Comparison of ENCODE assay signal across 9 cellular contexts in genomic region chr12:118034429-118035193, GRCh38. TPM values are rescaled to one million over a fixed set of nuclear protein-coding genes. Genes with fewer than 3 reads are reported as not detected.
DNase-seq lines count a peak whose midpoint lies in the region; ATAC-seq and TF ChIP-seq lines count a peak whose summit lies in the region.
"Had no signal": no experiment of that assay in that cellular context is flagged by ENCODE, and none has a peak within 500 bp of the region (broad histone marks: within the 10 kb centered on the region; RNA-seq: fewer than 3 reads in every experiment).

No MANE protein-coding gene starts in this region.

- H2AFZ ChIP-seq in parathyroid adenoma = no peak overlapping the region

- no peak for ATAC-seq in GM18505 (IDR thresholded peaks at IDR 0.05; ENCODE audit: unreplicated experiment)
- ATAC-seq in HG03108 (IDR thresholded peaks at IDR 0.05; ENCODE audit: unreplicated experiment) = no peak

- DNase-seq in AG08395 (ENCODE audit: low spot score) (peak; percentile 69), SJSA1 (ENCODE audit: low read depth in 1 of 2, low spot score in 2 of 2) (peak; percentile 44 to 51), epithelial cell of prostate (ENCODE audit: low read depth, low spot score) (no peak), OCI-M2 (lab: John Stamatoyannopoulos, UW; ENCODE audit: unreplicated experiment) (no peak)
- DNase-seq in activated CD4-positive, alpha-beta T cell treated with anti-CD3 and anti-CD28 coated beads for 1 hour = no peak

- H3K27me3 ChIP-seq in SJSA1 (replicated peaks) (no peaks in the 10 kb centered on the region), parathyroid adenoma (ENCODE audit: control insufficient read depth, insufficient read depth, low read length) (no peaks in the 10 kb centered on the region)

- H3K4me3 ChIP-seq in SJSA1 (no peak overlapping the region), parathyroid adenoma (ENCODE audit: low read depth, low read length) (no peak overlapping the region)
- H3K4me3 ChIP-seq: HAP-1 had no signal

- no peaks in the 10 kb centered on the region for H3K79me2 ChIP-seq in parathyroid adenoma

- no peak overlapping the region for H3K9ac ChIP-seq in parathyroid adenoma

- TF ChIP-seq CTCF in parathyroid adenoma (IDR thresholded peaks at IDR 0.05) = peak; percentile 33

- peak; percentile 30 for TF ChIP-seq POLR2A in GM18505 (IDR thresholded peaks at IDR 0.05; ENCODE audit: borderline replicate concordance, extremely low read depth, insufficient read depth, insufficient read length)

- H3K4me1 ChIP-seq in SJSA1 (replicated peaks) (peaks cover 17% of the 10 kb centered on the region), parathyroid adenoma (no peaks in the 10 kb centered on the region)
- H3K4me1 ChIP-seq: HAP-1 had no signal

- H3K9me3 ChIP-seq in SJSA1 (replicated peaks) (no peaks in the 10 kb centered on the region), parathyroid adenoma (ENCODE audit: control insufficient read depth, low read length) (no peaks in the 10 kb centered on the region)
- H3K9me3 ChIP-seq: HAP-1 had no signal

- peaks cover 99% of the 10 kb centered on the region for H3K36me3 ChIP-seq in SJSA1
- no peaks in the 10 kb centered on the region for H3K36me3 ChIP-seq in parathyroid adenoma (ENCODE audit: control insufficient read depth, insufficient read depth, low read length)

- no peak overlapping the region for H3K27ac ChIP-seq in SJSA1
- H3K27ac ChIP-seq in epithelial cell of prostate = peak overlapping the region; percentile 38
- H3K27ac ChIP-seq in parathyroid adenoma = no peak overlapping the region

- H3K4me2 ChIP-seq in parathyroid adenoma (ENCODE audit: low read length) = no peak overlapping the region

RNA-seq across cellular contexts. Expression of gene RFC5, which starts 18.1 kb away (rescaled TPM):
- 21.5 and 47.6 TPM in 2 replicates for total RNA-seq in SJSA1 (2014; rRNA removed; shearing (Covaris generic))

RNA-seq across cellular contexts. Expression of gene WSB2, which starts 26.4 kb away (rescaled TPM):
- total RNA-seq in SJSA1 (2014; rRNA removed; shearing (Covaris generic)) = 160 and 164 TPM in 2 replicates

Comparison
In these comparisons a context has a peak if more than half of its experiments do, and no peak if none do; other contexts are left out.
1. DNase-seq: peak in AG08395 (single experiment) and SJSA1 (2 of 2); none in epithelial cell of prostate (single experiment), activated CD4-positive, alpha-beta T cell treated with anti-CD3 and anti-CD28 coated beads for 1 hour (single experiment) and OCI-M2 (single experiment).